Comparison of ENCODE assay signal across 8 cellular contexts in the genomic region with DNA sequence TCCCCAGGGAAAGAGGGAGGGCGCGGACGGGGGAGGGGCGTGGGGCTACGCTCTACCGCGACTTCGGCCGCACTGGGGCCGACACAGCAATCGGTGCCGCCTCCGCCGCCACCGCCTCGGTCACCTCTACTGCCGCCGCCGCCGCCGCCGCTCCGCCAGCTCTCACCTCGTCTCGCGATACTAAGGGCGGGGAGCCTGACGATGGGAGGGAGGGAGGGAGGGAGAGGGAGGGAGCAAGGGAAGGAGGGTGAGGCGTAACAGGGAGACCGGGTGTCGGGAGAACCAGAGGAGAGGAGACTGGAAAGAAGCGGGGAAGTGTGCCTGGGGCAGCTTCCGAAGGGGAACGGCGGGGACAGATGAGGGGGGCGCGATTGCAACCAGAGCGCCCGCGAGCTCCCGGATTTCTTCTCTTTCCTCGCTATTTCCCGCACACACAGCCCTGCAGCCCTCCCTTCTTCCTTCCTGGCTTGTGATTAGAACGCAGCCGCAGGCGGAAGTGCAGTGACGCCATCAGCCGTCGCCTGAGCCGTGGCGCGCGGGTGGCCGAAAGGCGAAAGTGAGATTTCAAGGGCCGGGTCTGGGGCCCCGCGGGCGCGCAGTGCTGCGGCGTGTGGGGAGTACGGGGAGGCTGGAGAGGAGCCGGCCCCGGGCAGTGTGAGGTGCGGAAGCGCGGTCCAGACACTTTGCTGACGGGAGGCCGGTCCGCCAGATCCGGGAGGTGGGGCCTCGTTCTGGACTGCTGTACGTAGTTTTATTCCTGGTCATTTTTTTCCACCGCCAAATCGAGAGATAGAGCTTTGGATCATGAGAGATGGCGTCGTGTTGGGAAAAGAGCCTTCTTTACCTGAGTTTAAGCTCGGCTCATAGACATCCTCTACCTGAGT.
DNase-seq lines count a peak whose midpoint lies in the region; ATAC-seq and TF ChIP-seq lines count a peak whose summit lies in the region.

A gene with protein sequence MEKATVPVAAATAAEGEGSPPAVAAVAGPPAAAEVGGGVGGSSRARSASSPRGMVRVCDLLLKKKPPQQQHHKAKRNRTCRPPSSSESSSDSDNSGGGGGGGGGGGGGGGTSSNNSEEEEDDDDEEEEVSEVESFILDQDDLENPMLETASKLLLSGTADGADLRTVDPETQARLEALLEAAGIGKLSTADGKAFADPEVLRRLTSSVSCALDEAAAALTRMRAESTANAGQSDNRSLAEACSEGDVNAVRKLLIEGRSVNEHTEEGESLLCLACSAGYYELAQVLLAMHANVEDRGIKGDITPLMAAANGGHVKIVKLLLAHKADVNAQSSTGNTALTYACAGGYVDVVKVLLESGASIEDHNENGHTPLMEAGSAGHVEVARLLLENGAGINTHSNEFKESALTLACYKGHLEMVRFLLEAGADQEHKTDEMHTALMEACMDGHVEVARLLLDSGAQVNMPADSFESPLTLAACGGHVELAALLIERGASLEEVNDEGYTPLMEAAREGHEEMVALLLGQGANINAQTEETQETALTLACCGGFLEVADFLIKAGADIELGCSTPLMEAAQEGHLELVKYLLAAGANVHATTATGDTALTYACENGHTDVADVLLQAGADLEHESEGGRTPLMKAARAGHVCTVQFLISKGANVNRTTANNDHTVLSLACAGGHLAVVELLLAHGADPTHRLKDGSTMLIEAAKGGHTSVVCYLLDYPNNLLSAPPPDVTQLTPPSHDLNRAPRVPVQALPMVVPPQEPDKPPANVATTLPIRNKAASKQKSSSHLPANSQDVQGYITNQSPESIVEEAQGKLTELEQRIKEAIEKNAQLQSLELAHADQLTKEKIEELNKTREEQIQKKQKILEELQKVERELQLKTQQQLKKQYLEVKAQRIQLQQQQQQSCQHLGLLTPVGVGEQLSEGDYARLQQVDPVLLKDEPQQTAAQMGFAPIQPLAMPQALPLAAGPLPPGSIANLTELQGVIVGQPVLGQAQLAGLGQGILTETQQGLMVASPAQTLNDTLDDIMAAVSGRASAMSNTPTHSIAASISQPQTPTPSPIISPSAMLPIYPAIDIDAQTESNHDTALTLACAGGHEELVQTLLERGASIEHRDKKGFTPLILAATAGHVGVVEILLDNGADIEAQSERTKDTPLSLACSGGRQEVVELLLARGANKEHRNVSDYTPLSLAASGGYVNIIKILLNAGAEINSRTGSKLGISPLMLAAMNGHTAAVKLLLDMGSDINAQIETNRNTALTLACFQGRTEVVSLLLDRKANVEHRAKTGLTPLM (N-terminal part only) (minus strand): TSS at position 131 of the 884 bp plus-strand sequence. CDS start 130 bp downstream, at position 1.

- ATAC-seq in HG03196 (IDR thresholded peaks at IDR 0.05; ENCODE audit: unreplicated experiment) = peak; percentile 81

- in situ Hi-C loops in GM18951 (cut with MboI; ENCODE audit: low sequenced_read_pairs, unreplicated experiment) = loop anchor here (10.0 kb wide), 1 partner anchor 124 kb away; no protein-coding TSS in a partner anchor

- DNase-seq in AG09309 (ENCODE audit: low read depth) = peak; percentile 66
- DNase-seq in NCI-H345 (lab: John Stamatoyannopoulos, UW) = peak; percentile 84
- DNase-seq in activated CD4-positive, CD25-positive, alpha-beta regulatory T cell (lab: John Stamatoyannopoulos, UW) = peak; percentile 76 to 84 (median 79)
- peak; percentile 91 for DNase-seq in central memory CD4-positive, alpha-beta T cell
- DNase-seq in iris pigment epithelial cell (ENCODE audit: low read depth) = peak; percentile 95
- peak; percentile 87 for DNase-seq in stimulated activated CD4-positive, alpha-beta T cell treated with anti-CD3 and anti-CD28 coated beads, Interleukin-12 subunit alpha, Interleukin-12 subunit beta, amount 100 ng/mL, for 4 hours

- peak within 1 kb of the TSS; percentile 99 for H3K4me3 ChIP-seq in AG09309 (ENCODE audit: control insufficient read depth, low read depth, low read length)

- TF ChIP-seq CTCF in AG09309 (IDR thresholded peaks at IDR 0.05; ENCODE audit: control insufficient read depth, insufficient read depth, low read depth, low read length, missing control alignments) = no peak

- TF ChIP-seq POLR2A in GM18951 (IDR thresholded peaks at IDR 0.05; ENCODE audit: extremely low read depth, insufficient read depth, insufficient read length) = peak; percentile 92

Comparison
In these comparisons a context has a peak if more than half of its experiments do, and no peak if none do; other contexts are left out.
1. Peak in every context shown above with its lines: DNase-seq, ATAC-seq and H3K4me3 ChIP-seq.